1 cellular context compared by ENCODE assay signal in genomic region chr1:216910081-216910840, GRCh38.
TF ChIP-seq lines count a peak whose summit lies in the region.

No MANE protein-coding gene starts in this region.

TF ChIP-seq in GM23338, 12 proteins besides CTCF, POLR2A, EP300 and RAD21:
- TF ChIP-seq, protein P1, sequence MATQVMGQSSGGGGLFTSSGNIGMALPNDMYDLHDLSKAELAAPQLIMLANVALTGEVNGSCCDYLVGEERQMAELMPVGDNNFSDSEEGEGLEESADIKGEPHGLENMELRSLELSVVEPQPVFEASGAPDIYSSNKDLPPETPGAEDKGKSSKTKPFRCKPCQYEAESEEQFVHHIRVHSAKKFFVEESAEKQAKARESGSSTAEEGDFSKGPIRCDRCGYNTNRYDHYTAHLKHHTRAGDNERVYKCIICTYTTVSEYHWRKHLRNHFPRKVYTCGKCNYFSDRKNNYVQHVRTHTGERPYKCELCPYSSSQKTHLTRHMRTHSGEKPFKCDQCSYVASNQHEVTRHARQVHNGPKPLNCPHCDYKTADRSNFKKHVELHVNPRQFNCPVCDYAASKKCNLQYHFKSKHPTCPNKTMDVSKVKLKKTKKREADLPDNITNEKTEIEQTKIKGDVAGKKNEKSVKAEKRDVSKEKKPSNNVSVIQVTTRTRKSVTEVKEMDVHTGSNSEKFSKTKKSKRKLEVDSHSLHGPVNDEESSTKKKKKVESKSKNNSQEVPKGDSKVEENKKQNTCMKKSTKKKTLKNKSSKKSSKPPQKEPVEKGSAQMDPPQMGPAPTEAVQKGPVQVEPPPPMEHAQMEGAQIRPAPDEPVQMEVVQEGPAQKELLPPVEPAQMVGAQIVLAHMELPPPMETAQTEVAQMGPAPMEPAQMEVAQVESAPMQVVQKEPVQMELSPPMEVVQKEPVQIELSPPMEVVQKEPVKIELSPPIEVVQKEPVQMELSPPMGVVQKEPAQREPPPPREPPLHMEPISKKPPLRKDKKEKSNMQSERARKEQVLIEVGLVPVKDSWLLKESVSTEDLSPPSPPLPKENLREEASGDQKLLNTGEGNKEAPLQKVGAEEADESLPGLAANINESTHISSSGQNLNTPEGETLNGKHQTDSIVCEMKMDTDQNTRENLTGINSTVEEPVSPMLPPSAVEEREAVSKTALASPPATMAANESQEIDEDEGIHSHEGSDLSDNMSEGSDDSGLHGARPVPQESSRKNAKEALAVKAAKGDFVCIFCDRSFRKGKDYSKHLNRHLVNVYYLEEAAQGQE (IDR thresholded peaks at IDR 0.05; ENCODE audit: unreplicated experiment), result no peak
- no peak for TF ChIP-seq POLR2AphosphoS5 (IDR thresholded peaks at IDR 0.05; ENCODE audit: low read depth)
- no peak for TF ChIP-seq NANOG (IDR thresholded peaks at IDR 0.05; ENCODE audit: borderline replicate concordance)
- no peak for TF ChIP-seq CREB1 (CRISPR knock-in tag; IDR thresholded peaks at IDR 0.05; ENCODE audit: low read depth)
- TF ChIP-seq ETS1 (IDR thresholded peaks at IDR 0.05), result no peak
- no peak for TF ChIP-seq EZH2 (IDR thresholded peaks at IDR 0.05; ENCODE audit: low read depth, unreplicated experiment)
- no peak for TF ChIP-seq ZNF331 (CRISPR knock-in tag; IDR thresholded peaks at IDR 0.05; ENCODE audit: low read depth)
- TF ChIP-seq ZNF114 (CRISPR knock-in tag; IDR thresholded peaks at IDR 0.05), result no peak
- TF ChIP-seq EZH2phosphoT487 (IDR thresholded peaks at IDR 0.05; ENCODE audit: unreplicated experiment), result no peak
- no peak for TF ChIP-seq JUNB (IDR thresholded peaks at IDR 0.05; ENCODE audit: unreplicated experiment)
- TF ChIP-seq STAT1 (IDR thresholded peaks at IDR 0.05; ENCODE audit: unreplicated experiment), result no peak
- TF ChIP-seq, protein P2, sequence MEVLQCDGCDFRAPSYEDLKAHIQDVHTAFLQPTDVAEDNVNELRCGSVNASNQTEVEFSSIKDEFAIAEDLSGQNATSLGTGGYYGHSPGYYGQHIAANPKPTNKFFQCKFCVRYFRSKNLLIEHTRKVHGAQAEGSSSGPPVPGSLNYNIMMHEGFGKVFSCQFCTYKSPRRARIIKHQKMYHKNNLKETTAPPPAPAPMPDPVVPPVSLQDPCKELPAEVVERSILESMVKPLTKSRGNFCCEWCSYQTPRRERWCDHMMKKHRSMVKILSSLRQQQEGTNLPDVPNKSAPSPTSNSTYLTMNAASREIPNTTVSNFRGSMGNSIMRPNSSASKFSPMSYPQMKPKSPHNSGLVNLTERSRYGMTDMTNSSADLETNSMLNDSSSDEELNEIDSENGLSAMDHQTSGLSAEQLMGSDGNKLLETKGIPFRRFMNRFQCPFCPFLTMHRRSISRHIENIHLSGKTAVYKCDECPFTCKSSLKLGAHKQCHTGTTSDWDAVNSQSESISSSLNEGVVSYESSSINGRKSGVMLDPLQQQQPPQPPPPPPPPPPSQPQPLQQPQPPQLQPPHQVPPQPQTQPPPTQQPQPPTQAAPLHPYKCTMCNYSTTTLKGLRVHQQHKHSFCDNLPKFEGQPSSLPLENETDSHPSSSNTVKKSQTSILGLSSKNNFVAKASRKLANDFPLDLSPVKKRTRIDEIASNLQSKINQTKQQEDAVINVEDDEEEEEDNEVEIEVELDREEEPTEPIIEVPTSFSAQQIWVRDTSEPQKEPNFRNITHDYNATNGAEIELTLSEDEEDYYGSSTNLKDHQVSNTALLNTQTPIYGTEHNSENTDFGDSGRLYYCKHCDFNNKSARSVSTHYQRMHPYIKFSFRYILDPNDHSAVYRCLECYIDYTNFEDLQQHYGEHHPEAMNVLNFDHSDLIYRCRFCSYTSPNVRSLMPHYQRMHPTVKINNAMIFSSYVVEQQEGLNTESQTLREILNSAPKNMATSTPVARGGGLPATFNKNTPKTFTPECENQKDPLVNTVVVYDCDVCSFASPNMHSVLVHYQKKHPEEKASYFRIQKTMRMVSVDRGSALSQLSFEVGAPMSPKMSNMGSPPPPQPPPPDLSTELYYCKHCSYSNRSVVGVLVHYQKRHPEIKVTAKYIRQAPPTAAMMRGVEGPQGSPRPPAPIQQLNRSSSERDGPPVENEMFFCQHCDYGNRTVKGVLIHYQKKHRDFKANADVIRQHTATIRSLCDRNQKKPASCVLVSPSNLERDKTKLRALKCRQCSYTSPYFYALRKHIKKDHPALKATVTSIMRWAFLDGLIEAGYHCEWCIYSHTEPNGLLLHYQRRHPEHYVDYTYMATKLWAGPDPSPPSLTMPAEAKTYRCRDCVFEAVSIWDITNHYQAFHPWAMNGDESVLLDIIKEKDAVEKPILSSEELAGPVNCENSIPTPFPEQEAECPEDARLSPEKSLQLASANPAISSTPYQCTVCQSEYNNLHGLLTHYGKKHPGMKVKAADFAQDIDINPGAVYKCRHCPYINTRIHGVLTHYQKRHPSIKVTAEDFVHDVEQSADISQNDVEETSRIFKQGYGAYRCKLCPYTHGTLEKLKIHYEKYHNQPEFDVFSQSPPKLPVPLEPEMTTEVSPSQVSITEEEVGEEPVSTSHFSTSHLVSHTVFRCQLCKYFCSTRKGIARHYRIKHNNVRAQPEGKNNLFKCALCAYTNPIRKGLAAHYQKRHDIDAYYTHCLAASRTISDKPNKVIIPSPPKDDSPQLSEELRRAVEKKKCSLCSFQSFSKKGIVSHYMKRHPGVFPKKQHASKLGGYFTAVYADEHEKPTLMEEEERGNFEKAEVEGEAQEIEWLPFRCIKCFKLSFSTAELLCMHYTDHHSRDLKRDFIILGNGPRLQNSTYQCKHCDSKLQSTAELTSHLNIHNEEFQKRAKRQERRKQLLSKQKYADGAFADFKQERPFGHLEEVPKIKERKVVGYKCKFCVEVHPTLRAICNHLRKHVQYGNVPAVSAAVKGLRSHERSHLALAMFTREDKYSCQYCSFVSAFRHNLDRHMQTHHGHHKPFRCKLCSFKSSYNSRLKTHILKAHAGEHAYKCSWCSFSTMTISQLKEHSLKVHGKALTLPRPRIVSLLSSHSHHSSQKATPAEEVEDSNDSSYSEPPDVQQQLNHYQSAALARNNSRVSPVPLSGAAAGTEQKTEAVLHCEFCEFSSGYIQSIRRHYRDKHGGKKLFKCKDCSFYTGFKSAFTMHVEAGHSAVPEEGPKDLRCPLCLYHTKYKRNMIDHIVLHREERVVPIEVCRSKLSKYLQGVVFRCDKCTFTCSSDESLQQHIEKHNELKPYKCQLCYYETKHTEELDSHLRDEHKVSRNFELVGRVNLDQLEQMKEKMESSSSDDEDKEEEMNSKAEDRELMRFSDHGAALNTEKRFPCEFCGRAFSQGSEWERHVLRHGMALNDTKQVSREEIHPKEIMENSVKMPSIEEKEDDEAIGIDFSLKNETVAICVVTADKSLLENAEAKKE (CRISPR knock-in tag; IDR thresholded peaks at IDR 0.05), result no peak
